In the genomic region with DNA sequence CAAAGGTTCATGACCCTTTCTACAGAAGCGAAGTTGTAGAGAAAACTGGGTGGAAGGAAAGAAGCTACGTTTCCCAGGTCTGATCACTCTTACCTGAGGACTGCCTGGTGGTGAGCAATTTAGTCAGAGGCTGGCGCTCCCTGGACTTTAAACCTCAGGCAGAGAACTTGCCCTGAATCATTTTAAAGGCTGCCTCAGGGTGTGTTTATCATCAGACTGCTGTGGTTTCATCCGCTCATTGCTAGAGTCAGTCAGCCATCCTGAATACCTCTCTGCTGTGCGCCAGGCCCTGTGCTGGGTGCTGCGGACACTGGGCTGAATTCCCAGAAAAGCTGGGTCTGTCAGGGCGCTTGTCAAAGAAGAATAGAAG, we compare ENCODE assay signal across 1 cellular context.
TF ChIP-seq lines count a peak whose summit lies in the region.

No MANE protein-coding gene starts in this region.

TF ChIP-seq in SK-N-SH, 30 proteins besides CTCF, POLR2A, EP300 and RAD21:
- TF ChIP-seq TAF1 (IDR thresholded peaks at IDR 0.05; ENCODE audit: borderline replicate concordance, low read depth, low read length), result no peak
TF ChIP-seq in SK-N-SH: peak in this region for 0.
